In the genomic region with DNA sequence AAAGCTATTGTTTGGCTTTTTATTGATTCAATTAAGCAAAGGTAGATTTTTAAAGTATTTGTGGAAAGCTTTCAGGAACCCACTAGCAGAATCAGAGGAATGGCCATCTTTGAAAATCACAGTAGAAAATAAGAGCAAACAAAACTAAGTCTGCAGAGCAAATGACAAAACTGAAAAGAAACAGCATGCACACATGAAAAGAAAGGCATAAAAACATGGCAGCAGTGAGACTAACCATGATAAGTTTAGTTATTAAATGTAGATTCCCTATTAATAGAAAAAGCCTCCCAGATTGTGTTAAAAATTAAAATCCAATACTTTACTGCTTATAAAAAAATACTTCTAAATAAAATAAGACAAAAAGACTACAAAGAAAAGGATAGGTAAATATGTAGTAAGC, we compare ENCODE assay signal across 27 cellular contexts. TPM values are rescaled to one million over a fixed set of nuclear protein-coding genes. Genes with fewer than 3 reads are reported as not detected.
DNase-seq lines count a peak whose midpoint lies in the region; ATAC-seq, FAIRE-seq and TF ChIP-seq lines count a peak whose summit lies in the region.
"Had no signal": no experiment of that assay in that cellular context is flagged by ENCODE, and none has a peak within 500 bp of the region (broad histone marks: within the 10 kb centered on the region; RNA-seq: fewer than 3 reads in every experiment).

No MANE protein-coding gene starts in this region.

- H3K36me3 ChIP-seq in HepG2 (replicated peaks in 1 of 2; ENCODE audit: control insufficient read depth in 1 of 2, insufficient read depth in 2 of 2, low read length in 2 of 2), result no peaks in the 10 kb centered on the region
- no peaks in the 10 kb centered on the region for H3K36me3 ChIP-seq in right lobe of liver
- no peaks in the 10 kb centered on the region for H3K36me3 ChIP-seq in smooth muscle cell (ENCODE audit: low read depth)
- H3K36me3 ChIP-seq: BE2C, BLaER1 had no signal

- FAIRE-seq in HepG2 (lab: Jason Lieb, UNC) (no peak), colon (lab: Jason Lieb, UNC) (peak; percentile 5), frontal cortex (lab: Jason Lieb, UNC) (peak; percentile 45)
- FAIRE-seq: GM12878, GM12892, GM18507 had no signal

- no peaks in the 10 kb centered on the region for H3F3A ChIP-seq in smooth muscle cell (ENCODE audit: low read depth)

- no peaks in the 10 kb centered on the region for H3K9me3 ChIP-seq in HepG2 (ENCODE audit: low read length)
- H3K9me3 ChIP-seq in right lobe of liver, result no peaks in the 10 kb centered on the region
- H3K9me3 ChIP-seq in smooth muscle cell (replicated peaks; ENCODE audit: low read depth), result no peaks in the 10 kb centered on the region
- H3K9me3 ChIP-seq: BE2C, BLaER1 had no signal

- TF ChIP-seq EP300 in HepG2 (IDR thresholded peaks at IDR 0.05; ENCODE audit: low read depth in 2 of 2, low read length in 2 of 2) (no peak), HepG2 (CRISPR knock-in tag; IDR thresholded peaks at IDR 0.05; ENCODE audit: borderline replicate concordance) (no peak)

- H4K20me1 ChIP-seq in HepG2 (ENCODE audit: insufficient read depth, low read length) (no peaks in the 10 kb centered on the region), smooth muscle cell (ENCODE audit: low read depth) (no peaks in the 10 kb centered on the region)
- H4K20me1 ChIP-seq: BLaER1 had no signal

- TF ChIP-seq RAD21 in HepG2 (CRISPR knock-in tag; IDR thresholded peaks at IDR 0.05), result no peak

- CTCF ChIA-PET in HepG2 (lab: Yijun Ruan, JAX; ENCODE audit: low intra/inter-chr PET ratio, low total read pairs), result no interaction called here

- H3K27me3 ChIP-seq in HepG2 (ENCODE audit: control insufficient read depth in 1 of 2, insufficient read depth in 2 of 2, low read length in 2 of 2) (no peaks in the 10 kb centered on the region), right lobe of liver (no peaks in the 10 kb centered on the region), smooth muscle cell (ENCODE audit: low read depth) (no peaks in the 10 kb centered on the region)
- H3K27me3 ChIP-seq: BE2C, BLaER1 had no signal

- H3K4me3 ChIP-seq in HepG2 (replicated peaks in 1 of 3; ENCODE audit: insufficient read depth in 1 of 3, low read depth in 2 of 3, low read length in 3 of 3) (no peak overlapping the region), right lobe of liver (no peak overlapping the region), smooth muscle cell (no peak overlapping the region)
- H3K4me3 ChIP-seq: BLaER1, GM12878 had no signal

- in situ Hi-C loops in HepG2 (cut with HindIII; ENCODE audit: extremely low pct_ligation_motif_present, low pct_unique_long_range_greater_than_20kb), result no loop called here

- H3K27ac ChIP-seq in HepG2 (ENCODE audit: extremely low read length, insufficient read depth, low read length) (peak overlapping the region; percentile 12), right lobe of liver (no peak overlapping the region), smooth muscle cell (ENCODE audit: low read depth) (no peak overlapping the region)
- H3K27ac ChIP-seq: BLaER1 had no signal

- H3K4me2 ChIP-seq in HepG2 (ENCODE audit: low read depth, low read length) (peak overlapping the region; percentile 4; the same call in 1 of the 2 replicates), smooth muscle cell (no peak overlapping the region)
- H3K4me2 ChIP-seq: BLaER1 had no signal

- no peak for TF ChIP-seq POLR2A in HepG2 (IDR thresholded peaks at IDR 0.05; ENCODE audit: insufficient read depth in 1 of 2, low read depth in 2 of 2, low read length in 2 of 2)
- no peak for TF ChIP-seq POLR2A in right lobe of liver (IDR thresholded peaks at IDR 0.05)

- POLR2A ChIA-PET in HepG2 (lab: Yijun Ruan, JAX), result no interaction called here

- H3K4me1 ChIP-seq in HepG2 (ENCODE audit: insufficient read depth, low read length) (peaks cover 62% of the 10 kb centered on the region), right lobe of liver (peaks cover 0 to 34% (median 7%) of the 10 kb centered on the region in 4 donors), smooth muscle cell (ENCODE audit: low read depth) (no peaks in the 10 kb centered on the region)
- H3K4me1 ChIP-seq: BE2C, BLaER1 had no signal

- no TSS peak for BruUV-seq in HepG2 (replicated peaks; lab: Mats Ljungman, UMichigan)

- TF ChIP-seq CTCF in HepG2 (CRISPR knock-in tag; IDR thresholded peaks at IDR 0.05), result no peak
- TF ChIP-seq CTCF in right lobe of liver (IDR thresholded peaks at IDR 0.05), result no peak
- no peak for TF ChIP-seq CTCF in smooth muscle cell (IDR thresholded peaks at IDR 0.05; ENCODE audit: borderline replicate concordance, insufficient read depth, poor library complexity, severe bottlenecking)

- intact Hi-C loops in HepG2 (cut with micrococcal nuclease; ENCODE audit: unreplicated experiment) (no loop called here), right lobe of liver (cut with DNase I) (loop anchor here in 1 of 2 donors (10.0 kb wide), 1 partner anchor 245 kb away; no protein-coding TSS in a partner anchor)

- H3K79me2 ChIP-seq in HepG2 (ENCODE audit: insufficient read depth, low read length) (no peaks in the 10 kb centered on the region), smooth muscle cell (ENCODE audit: low read depth) (no peaks in the 10 kb centered on the region)

- ATAC-seq in HepG2, result no peak
- no peak for ATAC-seq in right lobe of liver
- ATAC-seq: GM12878 had no signal

- DNase-seq in HepG2 (ENCODE audit: low spot score) (no peak), right lobe of liver (no peak), frontal cortex (ENCODE audit: low spot score in 2 of 2) (no peak), smooth muscle cell (lab: John Stamatoyannopoulos, UW; ENCODE audit: unreplicated experiment) (no peak), NCI-H146 treated with DMSO at 0.1 percent for 48 hours (lab: John Stamatoyannopoulos, UW; ENCODE audit: unreplicated experiment) (no peak), foreskin melanocyte (no peak)
- no peak for DNase-seq in activated naive CD4-positive, alpha-beta T cell (lab: John Stamatoyannopoulos, UW)
- DNase-seq: 8988T; ACHN; BE2C; C1 segment of cervical spinal cord; CD4-positive, alpha-beta memory T cell; CD4-positive, CD25-positive, alpha-beta regulatory T cell; CD8-positive, alpha-beta memory T cell; COR-L47; DMS 273 treated with DMSO at 0.1 percent for 48 hours; DMS153; DMS53; DMS79; DND-41; EL; GDM1 had no signal

- no peak overlapping the region for H3K9ac ChIP-seq in HepG2 (ENCODE audit: insufficient read depth, low read depth, low read length)
- H3K9ac ChIP-seq in smooth muscle cell (ENCODE audit: low read depth), result no peak overlapping the region
- H3K9ac ChIP-seq: BLaER1 had no signal

- no peak overlapping the region for H2AFZ ChIP-seq in HepG2 (ENCODE audit: low read length)
- H2AFZ ChIP-seq in smooth muscle cell (ENCODE audit: low read depth), result peak overlapping the region; percentile 52

TF ChIP-seq in HepG2, 621 proteins besides CTCF, POLR2A, EP300 and RAD21:
- TF ChIP-seq CREB1 (IDR thresholded peaks at IDR 0.05), result no peak
- 0 out of 2 replicates have a peak, but pooled peaks have one; percentile 1 for TF ChIP-seq CREB1 (CRISPR knock-in tag; IDR thresholded peaks at IDR 0.05)
- TF ChIP-seq GABPA (IDR thresholded peaks at IDR 0.05; ENCODE audit: low read depth, low read length), result no peak
- no peak for TF ChIP-seq GABPA (CRISPR knock-in tag; IDR thresholded peaks at IDR 0.05; ENCODE audit: low read depth)
- TF ChIP-seq RFXAP (CRISPR knock-in tag; IDR thresholded peaks at IDR 0.05; ENCODE audit: borderline replicate concordance), result no peak

RNA-seq across cellular contexts. Expression of a gene that starts 9.1 kb away (rescaled TPM):
- total RNA-seq in HepG2 (2016; rRNA removed; fragmentation: Illumina TruSeq; extraction: Trizol) (28.7 and 52.7 TPM in 2 replicates), right lobe of liver (10 to 100 TPM; 18.4 to 40.2 (median 29.0) TPM), frontal cortex (13.5 TPM), smooth muscle cell (14.4 and 20.0 TPM in 2 replicates)
- 32.6 and 34.2 TPM in 2 replicates for total RNA-seq in HepG2 (2016; cell fraction: cytosol; rRNA removed; fragmentation: Illumina TruSeq; extraction: Trizol; ENCODE audit: low read depth)
- 25.7 and 45.4 TPM in 2 replicates for total RNA-seq in HepG2 (2016; cell fraction: insoluble cytoplasmic fraction; rRNA removed; fragmentation: Illumina TruSeq; extraction: Trizol)
- 38.6 and 48.1 TPM in 2 replicates for total RNA-seq in HepG2 (2016; cell fraction: membrane; rRNA removed; fragmentation: Illumina TruSeq; extraction: Trizol)
- total RNA-seq in HepG2 (2016; cell fraction: nucleus; rRNA removed; fragmentation: Illumina TruSeq; extraction: Trizol), result 41.9 and 51.6 TPM in 2 replicates
- polyA plus RNA-seq in HepG2 (2011; rRNA removed) (12.8 and 16.8 TPM in 2 replicates), smooth muscle cell (3.2 and 6.4 TPM in 2 replicates)
- polyA plus RNA-seq in HepG2 (2011; cell fraction: cytosol; rRNA removed), result 5.1 and 8.5 TPM in 2 replicates
- 9.6 and 11.0 TPM in 2 replicates for polyA plus RNA-seq in HepG2 (2011; cell fraction: nucleus; rRNA removed)
- 27.7 and 38.6 TPM in 2 replicates for polyA plus RNA-seq in HepG2 (2012)
- 3.4 and 3.8 TPM in 2 replicates for polyA plus RNA-seq in HepG2 (2016; cell fraction: cytosol; fragmentation: Illumina TruSeq; extraction: Trizol; ENCODE audit: low read depth)
- polyA plus RNA-seq in HepG2 (2016; cell fraction: insoluble cytoplasmic fraction; fragmentation: Illumina TruSeq; extraction: Trizol; ENCODE audit: low read depth), result 42.1 and 48.4 TPM in 2 replicates
- 15.6 and 16.8 TPM in 2 replicates for polyA plus RNA-seq in HepG2 (2016; cell fraction: membrane; fragmentation: Illumina TruSeq; extraction: Trizol; ENCODE audit: low read depth)
- 38.9 and 40.3 TPM in 2 replicates for polyA plus RNA-seq in HepG2 (2016; cell fraction: nucleus; fragmentation: Illumina TruSeq; extraction: Trizol; ENCODE audit: insufficient read depth, low read depth)
- 9.1 and 17.3 TPM in 2 replicates for polyA minus RNA-seq in HepG2 (2011; rRNA and poly(A)+ RNA removed; ENCODE audit: low replicate concordance)
- 37.8 and 45.8 TPM in 2 replicates for polyA minus RNA-seq in HepG2 (2011; cell fraction: cytosol; rRNA and poly(A)+ RNA removed)
- 67.2 and 68.9 TPM in 2 replicates for polyA minus RNA-seq in HepG2 (2011; cell fraction: nucleus; rRNA and poly(A)+ RNA removed)
